ENCODE assay signal across 9 cellular contexts in genomic region chrX:49884290-49884862, GRCh38. TPM values are rescaled to one million over a fixed set of nuclear protein-coding genes. Genes with fewer than 3 reads are reported as not detected.
DNase-seq lines count a peak whose midpoint lies in the region; ATAC-seq and TF ChIP-seq lines count a peak whose summit lies in the region.
"Had no signal": no experiment of that assay in that cellular context is flagged by ENCODE, and none has a peak within 500 bp of the region (broad histone marks: within the 10 kb centered on the region; RNA-seq: fewer than 3 reads in every experiment).

No MANE protein-coding gene starts in this region.

- ATAC-seq in HG02938 (IDR thresholded peaks at IDR 0.05; ENCODE audit: unreplicated experiment) = peak; percentile 65

- DNase-seq in NCI-H2227 (lab: John Stamatoyannopoulos, UW; ENCODE audit: unreplicated experiment) (peak; percentile 84), coronary artery (ENCODE audit: low spot score) (no peak), lung microvascular endothelial cell (ENCODE audit: low read depth in 2 of 2) (peak; percentile 53 to 68), cortex of kidney (lab: John Stamatoyannopoulos, UW) (no peak)
- peak; percentile 34 to 37 for DNase-seq in activated CD4-positive, alpha-beta T cell treated with anti-CD3 and anti-CD28 coated beads for 24 hours (ENCODE audit: low read depth in 2 of 2)
- DNase-seq in stimulated activated CD8-positive, alpha-beta memory T cell treated with anti-CD3 and anti-CD28 coated beads, Interleukin-7, amount 100 ng/mL, for 4 hours (ENCODE audit: low read depth in 2 of 2) = peak; percentile 19 to 38

- TF ChIP-seq CTCF in GM12872 (IDR thresholded peaks at IDR 0.05; ENCODE audit: insufficient read depth, low read depth, low read length) = peak; percentile 87
- peak; percentile 38 for TF ChIP-seq CTCF in coronary artery (IDR thresholded peaks at IDR 0.05)

- no peak overlapping the region for H3K27ac ChIP-seq in coronary artery

- no peak overlapping the region for H3K4me3 ChIP-seq in coronary artery

RNA-seq across cellular contexts. Expression of gene USP27X, which starts 5.1 kb away (rescaled TPM):
- total RNA-seq in lung microvascular endothelial cell = 2.2 and 2.6 TPM in 2 replicates

RNA-seq across cellular contexts. Expression of gene CLCN5, which starts 38.0 kb away (rescaled TPM):
- 4.6 and 6.3 TPM in 2 replicates for total RNA-seq in lung microvascular endothelial cell

RNA-seq across cellular contexts. Expression of gene PAGE4, which starts 55.3 kb away (rescaled TPM):
- not detected in 2 replicates for total RNA-seq in lung microvascular endothelial cell
- total RNA-seq: frontal cortex had no signal

Comparison
In these comparisons a context has a peak if more than half of its experiments do, and no peak if none do; other contexts are left out.
1. DNase-seq: peak in NCI-H2227 (single experiment), activated CD4-positive, alpha-beta T cell treated with anti-CD3 and anti-CD28 coated beads for 24 hours (2 of 2), lung microvascular endothelial cell (2 of 2) and stimulated activated CD8-positive, alpha-beta memory T cell treated with anti-CD3 and anti-CD28 coated beads, Interleukin-7, amount 100 ng/mL, for 4 hours (2 of 2); none in coronary artery (single experiment) and cortex of kidney (single experiment).